ENCODE assay signal across 14 cellular contexts in the genomic region with DNA sequence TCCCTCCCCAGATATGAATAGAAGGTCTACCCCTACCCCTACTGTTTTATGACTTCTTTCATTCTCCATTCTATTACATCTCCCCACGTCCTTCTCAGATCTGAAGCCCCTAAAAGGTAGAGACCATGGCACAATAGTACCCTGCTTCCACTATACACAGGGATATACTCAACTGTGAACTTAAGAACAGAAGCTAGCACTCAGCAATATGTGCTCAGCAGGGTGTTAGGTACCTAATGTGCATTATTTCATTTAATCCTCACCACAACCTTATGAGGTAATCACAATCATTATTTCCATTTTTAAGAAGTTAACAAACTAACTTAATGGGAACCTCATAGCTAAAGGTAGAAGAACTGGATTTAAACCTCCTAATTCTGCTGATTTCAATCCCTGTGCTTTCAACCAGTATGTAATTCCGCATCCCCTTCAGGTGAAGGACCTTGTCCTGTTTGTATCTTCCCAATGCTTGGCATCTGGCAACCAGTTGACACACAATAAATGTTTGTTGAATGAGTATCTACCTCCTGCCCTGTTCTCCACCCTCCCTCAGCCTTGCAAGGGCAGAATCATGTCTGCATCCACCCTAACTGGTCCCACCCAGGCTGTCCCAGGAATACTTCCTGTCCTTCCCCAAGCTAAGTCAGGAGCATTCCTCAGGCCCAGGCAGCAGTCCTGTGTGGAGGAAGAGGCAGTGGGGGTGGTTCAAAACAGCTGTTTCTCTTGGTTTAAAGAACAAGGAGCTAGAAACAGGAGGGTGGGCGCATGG. TPM values are rescaled to one million over a fixed set of nuclear protein-coding genes. Genes with fewer than 3 reads are reported as not detected.
A peak's percentile ranks its signal among the peaks of the same experiment; 100 is the strongest.
DNase-seq lines count a peak whose midpoint lies in the region; ATAC-seq, FAIRE-seq and TF ChIP-seq lines count a peak whose summit lies in the region.
"Had no signal": no experiment of that assay in that cellular context is flagged by ENCODE, and none has a peak within 500 bp of the region (broad histone marks: within the 10 kb centered on the region; RNA-seq: fewer than 3 reads in every experiment).

No MANE protein-coding gene starts in this region.

- H3K9me3 Mint-ChIP-seq in memory B cell, result no peaks in the 10 kb centered on the region

- WGBS in adrenal gland, 4 donors, result 92 to 99% (median 97%) methylated on average over 3 of the region's 3 CpGs

- H3K9ac ChIP-seq in BLaER1 treated with 17β-estradiol and CSF1 and Interleukin-3, amounts not matched to agents 10 nM and 100 nM, result peak overlapping the region in 4 of 11 experiments; percentile 44 to 93 (median 70); a peak in 6 of 22 replicates

- TF ChIP-seq CTCF in adrenal gland (IDR thresholded peaks at IDR 0.05) (no peak), omental fat pad (IDR thresholded peaks at IDR 0.05) (no peak)

- peak overlapping the region; percentile 93 for H3K27ac Mint-ChIP-seq in memory B cell

- H3K36me3 ChIP-seq in BLaER1 treated with 17β-estradiol and CSF1 and Interleukin-3, amounts not matched to agents 10 nM and 100 nM, result peaks cover 19 to 94% (median 48%) of the 10 kb centered on the region in 11 experiments; a peak in 21 of 22 replicates
- H3K36me3 ChIP-seq in H7 (replicated peaks; ENCODE audit: control insufficient read depth, insufficient read depth, low read length), result no peaks in the 10 kb centered on the region
- H3K36me3 ChIP-seq in adrenal gland (replicated peaks in 1 of 2), result peaks cover 0 to 7% of the 10 kb centered on the region in 2 donors

- H3K27me3 ChIP-seq in BLaER1 treated with 17β-estradiol and CSF1 and Interleukin-3, amounts not matched to agents 10 nM and 100 nM, result no peaks in the 10 kb centered on the region
- H3K27me3 ChIP-seq in H7 (ENCODE audit: control insufficient read depth, insufficient read depth, low read length) (no peaks in the 10 kb centered on the region; the same call in 1 of the 2 replicates), adrenal gland (no peaks in the 10 kb centered on the region)
- H3K27me3 ChIP-seq: body of pancreas had no signal

- TF ChIP-seq POLR2A in adrenal gland (IDR thresholded peaks at IDR 0.05), result no peak

- peaks cover 11 to 100% (median 31%) of the 10 kb centered on the region in 10 experiments for H3K4me1 ChIP-seq in BLaER1 treated with 17β-estradiol and CSF1 and Interleukin-3, amounts not matched to agents 10 nM and 100 nM
- peaks cover 21 to 38% of the 10 kb centered on the region in 2 donors for H3K4me1 ChIP-seq in adrenal gland (replicated peaks in 1 of 2)

- no peak for ATAC-seq in memory B cell (ENCODE audit: low read depth)
- no peak for ATAC-seq in HG03432 (IDR thresholded peaks at IDR 0.05; ENCODE audit: unreplicated experiment)
- ATAC-seq in omental fat pad (ENCODE audit: low FRiP score), result no peak

- H3K4me2 ChIP-seq in BLaER1 treated with 17β-estradiol and CSF1 and Interleukin-3, amounts not matched to agents 10 nM and 100 nM, result peak overlapping the region in 6 of 11 experiments; percentile 59 to 99 (median 90); a peak in 12 of 22 replicates

- FAIRE-seq in RCC 7860 (lab: Jason Lieb, UNC), result no peak

- no peaks in the 10 kb centered on the region for H3K9me3 ChIP-seq in BLaER1 treated with 17β-estradiol and CSF1 and Interleukin-3, amounts not matched to agents 10 nM and 100 nM (replicated peaks in 1 of 11)
- no peaks in the 10 kb centered on the region for H3K9me3 ChIP-seq in adrenal gland (replicated peaks in 1 of 3)
- H3K9me3 ChIP-seq: body of pancreas had no signal

- H3K4me3 ChIP-seq in BLaER1 treated with 17β-estradiol and CSF1 and Interleukin-3, amounts not matched to agents 10 nM and 100 nM, result peak overlapping the region in 2 of 10 experiments; percentile 17 to 35; a peak in 2 of 20 replicates
- H3K4me3 ChIP-seq in H7 (ENCODE audit: insufficient read depth, low read depth, low read length), result no peak overlapping the region
- H3K4me3 ChIP-seq in adrenal gland, result no peak overlapping the region
- H3K4me3 ChIP-seq: body of pancreas had no signal

- DNase-seq in H7 (peak; percentile 7), adrenal gland (no peak), memory B cell (ENCODE audit: low spot score in 2 of 2) (no peak), GM19240 (ENCODE audit: insufficient read length, low spot score) (no peak), omental fat pad (ENCODE audit: low spot score) (no peak), RCC 7860 (ENCODE audit: low spot score) (no peak)
- DNase-seq: activated CD4-positive, alpha-beta T cell treated with anti-CD3 and anti-CD28 coated beads for 4 hours; body of pancreas; COR-L47; NCI-H345; posterior cingulate gyrus; Right ventricle myocardium superior had no signal

- H4K20me1 ChIP-seq in BLaER1 treated with 17β-estradiol and CSF1 and Interleukin-3, amounts not matched to agents 10 nM and 100 nM, result peaks cover 0 to 34% (median 0%) of the 10 kb centered on the region in 11 experiments; a peak in 2 of 22 replicates

- intact Hi-C loops in adrenal gland (cut with DNase I), result no loop called here

- no peaks in the 10 kb centered on the region for H3K27me3 Mint-ChIP-seq in memory B cell

- peaks cover 60% of the 10 kb centered on the region for H3K4me1 Mint-ChIP-seq in memory B cell

- peaks cover 51% of the 10 kb centered on the region for H3K36me3 Mint-ChIP-seq in memory B cell

- peak overlapping the region in 5 of 11 experiments; percentile 61 to 85 (median 83); a peak in 8 of 22 replicates for H3K27ac ChIP-seq in BLaER1 treated with 17β-estradiol and CSF1 and Interleukin-3, amounts not matched to agents 10 nM and 100 nM
- peak overlapping the region in 3 of 5 donors; percentile 5 to 68 (median 48) for H3K27ac ChIP-seq in adrenal gland

- H3K4me3 Mint-ChIP-seq in memory B cell, result no peak overlapping the region

RNA-seq across cellular contexts. Expression of a gene that starts 6.5 kb away (rescaled TPM):
- not detected in 2 replicates for total RNA-seq in H7 (2014; rRNA removed; shearing (Covaris generic))
- total RNA-seq in adrenal gland (10 to 100 TPM; 37.0 to 62.9 (median 42.7) TPM), omental fat pad (10 to 100 TPM; 19.5 to 41.7 (median 27.8) TPM)
- polyA plus RNA-seq in adrenal gland, result 10 to 100 TPM; 38.1 to 57.3 (median 39.9) TPM

RNA-seq across cellular contexts. Expression of a gene that starts 33.6 kb away (rescaled TPM):
- total RNA-seq in H7 (2014; rRNA removed; shearing (Covaris generic)), result not detected in 2 replicates
- 1 to 10 TPM in 5 of 8 donors, under 1 TPM in 2, not detected in 1; 0.84 to 9.1 (median 2.8) TPM for total RNA-seq in adrenal gland
- 1 to 10 TPM in 2 of 3 donors, under 1 TPM in 1; 0.35 to 3.0 (median 2.7) TPM for polyA plus RNA-seq in adrenal gland
- 10 to 100 TPM in 1 of 4 donors, 1 to 10 TPM in 3; 1.2 to 28.5 (median 6.1) TPM for total RNA-seq in omental fat pad
- total RNA-seq: body of pancreas had no signal

RNA-seq across cellular contexts. Expression of a gene that starts 53.9 kb away (rescaled TPM):
- total RNA-seq in H7 (2014; rRNA removed; shearing (Covaris generic)), result 20.1 and 20.5 TPM in 2 replicates
- 10 to 100 TPM; 30.3 to 46.3 (median 38.1) TPM for total RNA-seq in adrenal gland
- 10 to 100 TPM; 17.0 to 55.8 (median 21.7) TPM for polyA plus RNA-seq in adrenal gland
- 10 to 100 TPM; 38.6 to 61.0 (median 40.2) TPM for total RNA-seq in omental fat pad

RNA-seq across cellular contexts. Expression of a gene that starts 54.0 kb away (rescaled TPM):
- total RNA-seq in H7 (2014; rRNA removed; shearing (Covaris generic)), result 119 and 149 TPM in 2 replicates
- 100 to 1,000 TPM in 2 of 8 donors, 10 to 100 TPM in 6; 39.7 to 126 (median 50.7) TPM for total RNA-seq in adrenal gland
- polyA plus RNA-seq in adrenal gland, result 10 to 100 TPM; 21.2 to 59.2 (median 48.1) TPM
- 100 to 1,000 TPM in 1 of 4 donors, 10 to 100 TPM in 3; 38.8 to 125 (median 69.9) TPM for total RNA-seq in omental fat pad

Comparison
In these comparisons a context has a peak if more than half of its experiments do, and no peak if none do; other contexts are left out.
1. RNA of a gene that starts 6.5 kb away (total RNA-seq): 37.0 to 62.9 TPM in adrenal gland and 19.5 to 41.7 TPM in omental fat pad; not detected in H7; every median in the first group is over 10 times any median in the second.